8 cellular contexts compared by ENCODE assay signal in genomic region chr12:29427964-29428363, GRCh38. TPM values are rescaled to one million over a fixed set of nuclear protein-coding genes. Genes with fewer than 3 reads are reported as not detected.
DNase-seq lines count a peak whose midpoint lies in the region; ATAC-seq, FAIRE-seq and TF ChIP-seq lines count a peak whose summit lies in the region.

No MANE protein-coding gene starts in this region.

- WGBS in esophagus squamous epithelium, 2 donors: 64 to 72% methylated on average over 4 of the region's 4 CpGs

- H3K4me1 ChIP-seq in astrocyte (ENCODE audit: insufficient read depth, low read length) (no peaks in the 10 kb centered on the region), esophagus squamous epithelium (peaks cover 0 to 4% (median 0%) of the 10 kb centered on the region in 3 donors)

- H3K9me3 ChIP-seq in astrocyte (ENCODE audit: insufficient read depth, low read depth, low read length): no peaks in the 10 kb centered on the region
- H3K9me3 ChIP-seq in esophagus squamous epithelium: no peaks in the 10 kb centered on the region

- no peak overlapping the region for H3K9ac ChIP-seq in astrocyte (ENCODE audit: low read length)

- H3K27me3 ChIP-seq in astrocyte (ENCODE audit: insufficient read depth, low read length) (no peaks in the 10 kb centered on the region), esophagus squamous epithelium (no peaks in the 10 kb centered on the region)

- peak overlapping the region; percentile 55 for H3K27ac Mint-ChIP-seq in astrocyte (ENCODE audit: unreplicated experiment)
- H3K27ac Mint-ChIP-seq in stimulated activated naive CD8-positive, alpha-beta T cell treated with anti-CD3 and anti-CD28 coated beads, Interleukin-15, amount 100 ng/mL, for 72 hours: peak overlapping the region in 1 of 2 donors; percentile 28

- TF ChIP-seq POLR2A in esophagus squamous epithelium (IDR thresholded peaks at IDR 0.05): no peak

- intact Hi-C loops in esophagus squamous epithelium (cut with DNase I): no loop called here

- H3K4me3 ChIP-seq in astrocyte (ENCODE audit: insufficient read depth, low read depth, low read length) (no peak overlapping the region), esophagus squamous epithelium (no peak overlapping the region)

- H3K9me3 Mint-ChIP-seq in astrocyte (ENCODE audit: unreplicated experiment): peaks cover 4% of the 10 kb centered on the region
- H3K9me3 Mint-ChIP-seq in stimulated activated naive CD8-positive, alpha-beta T cell treated with anti-CD3 and anti-CD28 coated beads, Interleukin-15, amount 100 ng/mL, for 72 hours: peaks cover 0 to 12% of the 10 kb centered on the region in 2 donors

- H3K4me2 ChIP-seq in astrocyte (ENCODE audit: low read length): no peak overlapping the region

- ATAC-seq in GM21367 (IDR thresholded peaks at IDR 0.05; ENCODE audit: unreplicated experiment) (peak; percentile 98), HG03520 (IDR thresholded peaks at IDR 0.05; ENCODE audit: unreplicated experiment) (peak; percentile 99)
- peak; percentile 71 for ATAC-seq in stimulated activated naive CD8-positive, alpha-beta T cell treated with anti-CD3 and anti-CD28 coated beads, Interleukin-15, amount 100 ng/mL, for 72 hours

- H3K4me3 Mint-ChIP-seq in astrocyte (ENCODE audit: unreplicated experiment): no peak overlapping the region
- H3K4me3 Mint-ChIP-seq in stimulated activated naive CD8-positive, alpha-beta T cell treated with anti-CD3 and anti-CD28 coated beads, Interleukin-15, amount 100 ng/mL, for 72 hours: no peak overlapping the region

- no peaks in the 10 kb centered on the region for H3K36me3 ChIP-seq in astrocyte (ENCODE audit: insufficient read depth, low read length)
- no peaks in the 10 kb centered on the region for H3K36me3 ChIP-seq in esophagus squamous epithelium

- H3K27me3 Mint-ChIP-seq in astrocyte (ENCODE audit: low read depth, unreplicated experiment): no peaks in the 10 kb centered on the region
- H3K27me3 Mint-ChIP-seq in stimulated activated naive CD8-positive, alpha-beta T cell treated with anti-CD3 and anti-CD28 coated beads, Interleukin-15, amount 100 ng/mL, for 72 hours: peaks cover 24% of the 10 kb centered on the region

- no peaks in the 10 kb centered on the region for H4K20me1 ChIP-seq in astrocyte (ENCODE audit: insufficient read depth, low read length)

- H3K27ac ChIP-seq in astrocyte (ENCODE audit: low read depth, low read length) (no peak overlapping the region), esophagus squamous epithelium (no peak overlapping the region)

- DNase-seq in GM10266 (ENCODE audit: extremely low spot score) (peak; percentile 49), astrocyte (ENCODE audit: low read depth) (no peak), NCI-H2171 treated with DMSO at 0.1 percent for 48 hours (lab: John Stamatoyannopoulos, UW) (no peak), cortex of kidney (lab: John Stamatoyannopoulos, UW) (no peak), esophagus squamous epithelium (lab: John Stamatoyannopoulos, UW) (no peak)
- no peak for DNase-seq in stimulated activated naive CD8-positive, alpha-beta T cell treated with anti-CD3 and anti-CD28 coated beads, Interleukin-15, amount 100 ng/mL, for 72 hours

- H3K36me3 Mint-ChIP-seq in astrocyte (ENCODE audit: low read depth, unreplicated experiment): no peaks in the 10 kb centered on the region

- peaks cover 5% of the 10 kb centered on the region for H3K4me1 Mint-ChIP-seq in astrocyte (ENCODE audit: low read depth, unreplicated experiment)
- H3K4me1 Mint-ChIP-seq in stimulated activated naive CD8-positive, alpha-beta T cell treated with anti-CD3 and anti-CD28 coated beads, Interleukin-15, amount 100 ng/mL, for 72 hours: peaks cover 5% of the 10 kb centered on the region

- H2AFZ ChIP-seq in astrocyte (ENCODE audit: low read depth, low read length): no peak overlapping the region

- H3K79me2 ChIP-seq in astrocyte (ENCODE audit: insufficient read depth, low read length): no peaks in the 10 kb centered on the region

- FAIRE-seq in astrocyte (lab: Jason Lieb, UNC): no peak

- TF ChIP-seq CTCF in GM10266 (IDR thresholded peaks at IDR 0.05; ENCODE audit: control insufficient read depth, insufficient read depth, low read depth, missing control alignments) (peak; percentile 30), astrocyte (IDR thresholded peaks at IDR 0.05; ENCODE audit: insufficient read depth, low read depth, low read length) (no peak), esophagus squamous epithelium (IDR thresholded peaks at IDR 0.05) (no peak)

RNA-seq across cellular contexts. Expression of gene ERGIC2, which starts 47.0 kb away (rescaled TPM):
- 81.5 and 93.3 TPM in 2 replicates for total RNA-seq in astrocyte
- 10 to 100 TPM; 48.0 to 99.0 (median 64.5) TPM for total RNA-seq in esophagus squamous epithelium
